ENCODE assay signal across 28 cellular contexts in the genomic region with DNA sequence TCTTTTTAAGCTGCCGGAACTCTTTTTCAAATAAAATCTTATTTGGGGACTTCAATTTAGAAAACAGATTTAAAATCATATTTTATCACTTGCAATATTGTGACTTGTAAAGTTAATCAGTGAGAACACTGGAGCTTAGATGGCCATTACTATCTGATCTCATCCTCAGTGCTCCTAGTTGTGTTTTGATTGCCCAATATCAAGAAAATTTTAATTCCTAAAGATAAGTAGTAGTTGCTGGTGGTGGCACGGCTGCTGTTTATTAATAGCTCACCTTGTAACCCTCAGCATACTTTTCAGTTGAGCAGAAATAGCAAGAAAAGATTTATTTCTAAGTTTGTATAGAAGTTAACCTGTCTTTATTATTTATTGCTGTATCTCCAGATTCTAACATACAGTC.
"Had no signal": no experiment of that assay in that cellular context is flagged by ENCODE, and none has a peak within 500 bp of the region (broad histone marks: within the 10 kb centered on the region; RNA-seq: fewer than 3 reads in every experiment).

No MANE protein-coding gene starts in this region.

- H3K79me2 ChIP-seq: hepatocyte had no signal

- DNase-seq: dermis blood vessel endothelial cell; dorsolateral prefrontal cortex; effector CD8-positive, alpha-beta T cell; effector memory CD8-positive, alpha-beta T cell; endodermal cell; erythroblast; esophagus squamous epithelium; foreskin fibroblast; foreskin melanocyte; gastrocnemius medialis; glutamatergic neuron; head of caudate nucleus; hypothalamus; immature natural killer cell; left cardiac atrium; left lung; left ventricle myocardium superior; lower lobe of right lung; mesenchymal stem cell; mucosa of descending colon; naive B cell had no signal

- H3K4me3 ChIP-seq: coronary artery, dorsolateral prefrontal cortex, esophagus squamous epithelium, gastrocnemius medialis, hepatocyte, left lung, lower lobe of right lung, mucosa of descending colon had no signal

- H3K36me3 ChIP-seq: gastrocnemius medialis had no signal

- H3K27me3 ChIP-seq: dorsolateral prefrontal cortex, esophagus squamous epithelium, gastrocnemius medialis, hepatocyte, left lung had no signal

- H3K27ac ChIP-seq: coronary artery, dorsolateral prefrontal cortex, epithelial cell of prostate, esophagus squamous epithelium, gastrocnemius medialis, hepatocyte, left lung, lower lobe of right lung had no signal

- H3K4me2 ChIP-seq: hepatocyte had no signal

- H3K4me1 ChIP-seq: esophagus squamous epithelium, gastrocnemius medialis, left lung, lower lobe of right lung had no signal

- ATAC-seq: effector memory CD8-positive, alpha-beta T cell; esophagus mucosa; gastrocnemius medialis; left cardiac atrium; left lung; left ventricle myocardium superior; lower lobe of right lung; mucosa of descending colon had no signal

- H3K9me3 ChIP-seq: esophagus squamous epithelium, gastrocnemius medialis, left lung, lower lobe of right lung, mucosa of descending colon had no signal

- FAIRE-seq: colon, endometrium, keratinocyte had no signal

- H2AFZ ChIP-seq: hepatocyte had no signal
